In the genomic region with DNA sequence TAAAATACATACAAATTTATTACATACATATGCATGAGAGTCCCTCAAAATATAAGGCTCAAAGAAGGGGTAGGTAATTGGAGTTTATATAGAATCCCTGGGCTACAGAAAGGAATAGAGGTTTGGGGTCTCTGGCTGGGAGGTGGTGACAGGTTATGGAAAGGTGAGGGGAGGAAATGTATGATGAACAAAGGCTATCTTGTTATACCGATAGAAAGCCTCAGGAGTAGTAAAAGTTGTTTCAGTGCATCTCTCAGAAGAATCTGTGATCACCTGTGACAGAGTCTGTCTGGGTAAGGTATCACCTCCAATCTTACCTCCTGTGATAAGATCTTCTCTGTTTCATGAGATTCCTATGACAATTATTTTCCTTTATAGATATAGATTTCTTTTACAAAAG, we compare ENCODE assay signal across 33 cellular contexts.
"Had no signal": no experiment of that assay in that cellular context is flagged by ENCODE, and none has a peak within 500 bp of the region (broad histone marks: within the 10 kb centered on the region; RNA-seq: fewer than 3 reads in every experiment).

No MANE protein-coding gene starts in this region.

- H3K9me3 ChIP-seq: MG63 had no signal

- DNase-seq: Karpas-422, Kasumi-1, MG63, MM.1S, MV-4-11, NCI-H1048, NCI-H1092, NCI-H1092 treated with DMSO at 0.1 percent for 48 hours, NCI-H1105, NCI-H1105 treated with DMSO at 0.1 percent for 48 hours, NCI-H1417, NCI-H1417 treated with DMSO at 0.1 percent for 48 hours, NCI-H1436, NCI-H1436 treated with DMSO at 0.1 percent for 48 hours, NCI-H1694, NCI-H1694 treated with DMSO at 0.1 percent for 48 hours, NCI-H187, NCI-H187 treated with DMSO at 0.1 percent for 48 hours, NCI-H1930, NCI-H2029, NCI-H2029 treated with DMSO at 0.1 percent for 48 hours, NCI-H2081, NCI-H2081 treated with DMSO at 0.1 percent for 48 hours, NCI-H2107, NCI-H2171, NCI-H2171 treated with DMSO at 0.1 percent for 48 hours, NCI-H2227 treated with DMSO at 0.1 percent for 48 hours, NCI-H226, NCI-H345, NCI-H446, NCI-H446 treated with DMSO at 0.1 percent for 48 hours, NCI-H510A, NCI-H510A treated with DMSO at 0.1 percent for 48 hours had no signal

- H3K36me3 ChIP-seq: MG63 had no signal

- H3K4me3 ChIP-seq: MG63 had no signal
